ENCODE assay signal across 2 cellular contexts in the genomic region with DNA sequence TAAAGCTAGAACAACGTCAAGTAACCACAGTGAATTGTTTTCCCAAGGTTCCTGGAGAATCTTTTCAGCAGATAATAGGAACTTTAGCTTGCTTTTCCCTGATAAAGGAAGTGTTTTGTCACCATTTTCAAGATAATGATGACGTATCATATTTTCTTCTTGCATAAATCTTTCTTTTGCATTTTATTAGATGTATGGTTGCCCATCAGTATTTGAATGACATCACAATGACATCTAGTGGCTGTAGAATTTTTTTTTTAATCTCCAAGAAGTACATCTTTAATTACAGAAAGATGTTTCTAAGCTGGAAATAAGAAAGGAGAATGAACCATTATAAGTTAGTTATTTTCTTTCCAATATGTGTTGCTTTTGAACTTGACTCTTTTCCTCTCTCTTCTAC.
A peak's percentile ranks its signal among the peaks of the same experiment; 100 is the strongest.
TF ChIP-seq lines count a peak whose summit lies in the region.

No MANE protein-coding gene starts in this region.

TF ChIP-seq in HCT116, 20 proteins besides CTCF, POLR2A, EP300 and RAD21 (continued from another document):
- TF ChIP-seq, protein P1, sequence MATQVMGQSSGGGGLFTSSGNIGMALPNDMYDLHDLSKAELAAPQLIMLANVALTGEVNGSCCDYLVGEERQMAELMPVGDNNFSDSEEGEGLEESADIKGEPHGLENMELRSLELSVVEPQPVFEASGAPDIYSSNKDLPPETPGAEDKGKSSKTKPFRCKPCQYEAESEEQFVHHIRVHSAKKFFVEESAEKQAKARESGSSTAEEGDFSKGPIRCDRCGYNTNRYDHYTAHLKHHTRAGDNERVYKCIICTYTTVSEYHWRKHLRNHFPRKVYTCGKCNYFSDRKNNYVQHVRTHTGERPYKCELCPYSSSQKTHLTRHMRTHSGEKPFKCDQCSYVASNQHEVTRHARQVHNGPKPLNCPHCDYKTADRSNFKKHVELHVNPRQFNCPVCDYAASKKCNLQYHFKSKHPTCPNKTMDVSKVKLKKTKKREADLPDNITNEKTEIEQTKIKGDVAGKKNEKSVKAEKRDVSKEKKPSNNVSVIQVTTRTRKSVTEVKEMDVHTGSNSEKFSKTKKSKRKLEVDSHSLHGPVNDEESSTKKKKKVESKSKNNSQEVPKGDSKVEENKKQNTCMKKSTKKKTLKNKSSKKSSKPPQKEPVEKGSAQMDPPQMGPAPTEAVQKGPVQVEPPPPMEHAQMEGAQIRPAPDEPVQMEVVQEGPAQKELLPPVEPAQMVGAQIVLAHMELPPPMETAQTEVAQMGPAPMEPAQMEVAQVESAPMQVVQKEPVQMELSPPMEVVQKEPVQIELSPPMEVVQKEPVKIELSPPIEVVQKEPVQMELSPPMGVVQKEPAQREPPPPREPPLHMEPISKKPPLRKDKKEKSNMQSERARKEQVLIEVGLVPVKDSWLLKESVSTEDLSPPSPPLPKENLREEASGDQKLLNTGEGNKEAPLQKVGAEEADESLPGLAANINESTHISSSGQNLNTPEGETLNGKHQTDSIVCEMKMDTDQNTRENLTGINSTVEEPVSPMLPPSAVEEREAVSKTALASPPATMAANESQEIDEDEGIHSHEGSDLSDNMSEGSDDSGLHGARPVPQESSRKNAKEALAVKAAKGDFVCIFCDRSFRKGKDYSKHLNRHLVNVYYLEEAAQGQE (IDR thresholded peaks at IDR 0.05; ENCODE audit: low read depth): no peak
- TF ChIP-seq FOSL1 (IDR thresholded peaks at IDR 0.05; ENCODE audit: low read depth) (no peak), ZNF274 (IDR thresholded peaks at IDR 0.05; ENCODE audit: low read depth, low read length) (no peak), CBX3 (IDR thresholded peaks at IDR 0.05; ENCODE audit: low read depth) (no peak), SRF (IDR thresholded peaks at IDR 0.05; ENCODE audit: low read depth) (no peak), ZFX (IDR thresholded peaks at IDR 0.05) (no peak), JUND (IDR thresholded peaks at IDR 0.05) (no peak), EZH2 (IDR thresholded peaks at IDR 0.05) (no peak), CEBPB (IDR thresholded peaks at IDR 0.05; ENCODE audit: low read depth) (no peak), SIN3A (IDR thresholded peaks at IDR 0.05; ENCODE audit: low read depth) (no peak), EZH2phosphoT487 (IDR thresholded peaks at IDR 0.05; ENCODE audit: borderline replicate concordance) (no peak)
- TF ChIP-seq, protein P2, sequence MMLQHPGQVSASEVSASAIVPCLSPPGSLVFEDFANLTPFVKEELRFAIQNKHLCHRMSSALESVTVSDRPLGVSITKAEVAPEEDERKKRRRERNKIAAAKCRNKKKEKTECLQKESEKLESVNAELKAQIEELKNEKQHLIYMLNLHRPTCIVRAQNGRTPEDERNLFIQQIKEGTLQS (IDR thresholded peaks at IDR 0.05): no peak
- TF ChIP-seq, protein P3, sequence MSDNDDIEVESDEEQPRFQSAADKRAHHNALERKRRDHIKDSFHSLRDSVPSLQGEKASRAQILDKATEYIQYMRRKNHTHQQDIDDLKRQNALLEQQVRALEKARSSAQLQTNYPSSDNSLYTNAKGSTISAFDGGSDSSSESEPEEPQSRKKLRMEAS (IDR thresholded peaks at IDR 0.05): no peak
- TF ChIP-seq, protein P4, sequence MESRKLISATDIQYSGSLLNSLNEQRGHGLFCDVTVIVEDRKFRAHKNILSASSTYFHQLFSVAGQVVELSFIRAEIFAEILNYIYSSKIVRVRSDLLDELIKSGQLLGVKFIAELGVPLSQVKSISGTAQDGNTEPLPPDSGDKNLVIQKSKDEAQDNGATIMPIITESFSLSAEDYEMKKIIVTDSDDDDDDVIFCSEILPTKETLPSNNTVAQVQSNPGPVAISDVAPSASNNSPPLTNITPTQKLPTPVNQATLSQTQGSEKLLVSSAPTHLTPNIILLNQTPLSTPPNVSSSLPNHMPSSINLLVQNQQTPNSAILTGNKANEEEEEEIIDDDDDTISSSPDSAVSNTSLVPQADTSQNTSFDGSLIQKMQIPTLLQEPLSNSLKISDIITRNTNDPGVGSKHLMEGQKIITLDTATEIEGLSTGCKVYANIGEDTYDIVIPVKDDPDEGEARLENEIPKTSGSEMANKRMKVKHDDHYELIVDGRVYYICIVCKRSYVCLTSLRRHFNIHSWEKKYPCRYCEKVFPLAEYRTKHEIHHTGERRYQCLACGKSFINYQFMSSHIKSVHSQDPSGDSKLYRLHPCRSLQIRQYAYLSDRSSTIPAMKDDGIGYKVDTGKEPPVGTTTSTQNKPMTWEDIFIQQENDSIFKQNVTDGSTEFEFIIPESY (IDR thresholded peaks at IDR 0.05; ENCODE audit: extremely low read depth, insufficient replicate concordance, low read length): no peak

TF ChIP-seq in K562, 482 proteins besides CTCF, POLR2A, EP300 and RAD21 (continued from another document):
- TF ChIP-seq ATF1 (CRISPR knock-in tag; IDR thresholded peaks at IDR 0.05) (no peak), ATF1 (tag; IDR thresholded peaks at IDR 0.05) (peak; percentile 37; the same call in 1 of the 2 replicates), EP400 (IDR thresholded peaks at IDR 0.05) (no peak), MTF1 (CRISPR knock-in tag; IDR thresholded peaks at IDR 0.05; ENCODE audit: borderline replicate concordance) (no peak), HNRNPLL (IDR thresholded peaks at IDR 0.05; ENCODE audit: low read depth, low read length, poor library complexity, severe bottlenecking) (no peak), ZNF318 (IDR thresholded peaks at IDR 0.05; ENCODE audit: borderline replicate concordance in 1 of 2, low read depth in 1 of 2) (no peak), ZNF165 (CRISPR knock-in tag; IDR thresholded peaks at IDR 0.05; ENCODE audit: borderline replicate concordance) (no peak), MAFG (tag; conservative IDR thresholded peaks at IDR 0.05) (peak; percentile 71), FOXA1 (IDR thresholded peaks at IDR 0.05; ENCODE audit: borderline replicate concordance) (no peak), HDGF (IDR thresholded peaks at IDR 0.05) (no peak), ZNF280A (IDR thresholded peaks at IDR 0.05; ENCODE audit: low read depth, partially characterized antibody) (no peak), ZNF316 (IDR thresholded peaks at IDR 0.05) (peak; percentile 89), ESRRB (CRISPR knock-in tag; IDR thresholded peaks at IDR 0.05; ENCODE audit: borderline replicate concordance) (no peak), FOXP1 (CRISPR knock-in tag; IDR thresholded peaks at IDR 0.05) (no peak), ZNF609 (CRISPR knock-in tag; IDR thresholded peaks at IDR 0.05; ENCODE audit: borderline replicate concordance) (no peak), MAFF (IDR thresholded peaks at IDR 0.05; ENCODE audit: low read length) (peak; percentile 53; the same call in 1 of the 2 replicates), NR3C1 (CRISPR knock-in tag; IDR thresholded peaks at IDR 0.05) (no peak), ZNF57 (CRISPR knock-in tag; IDR thresholded peaks at IDR 0.05) (no peak), C11orf30 (IDR thresholded peaks at IDR 0.05; ENCODE audit: low read depth) (peak; percentile 80), ZNF695 (CRISPR knock-in tag; IDR thresholded peaks at IDR 0.05) (no peak)
